Comparison of ENCODE assay signal across 26 cellular contexts in genomic region chr6:152828431-152828830, GRCh38.
"Had no signal": no experiment of that assay in that cellular context is flagged by ENCODE, and none has a peak within 500 bp of the region (broad histone marks: within the 10 kb centered on the region; RNA-seq: fewer than 3 reads in every experiment).

No MANE protein-coding gene starts in this region.

- H3K9me3 ChIP-seq: adrenal gland, MG63, SJCRH30 had no signal

- DNase-seq: activated CD4-positive, alpha-beta T cell treated with anti-CD3 and anti-CD28 coated beads for 48 hours; activated CD4-positive, alpha-beta T cell treated with anti-CD3 and anti-CD28 coated beads, Interleukin-2, amount 50 U/mL, for 4 hours; activated CD4-positive, CD25-positive, alpha-beta regulatory T cell treated with anti-CD3 and anti-CD28 coated beads, Interleukin-2, amount 50 U/mL, for 72 hours; activated CD8-positive, alpha-beta memory T cell treated with anti-CD3 and anti-CD28 coated beads, Interleukin-2, amount 50 U/mL, for 48 hours; activated CD8-positive, alpha-beta T cell treated with anti-CD3 and anti-CD28 coated beads, Interleukin-2, amount 10 ng/mL, durations not matched to agents 7 days and 5 days; activated naive CD4-positive, alpha-beta T cell treated with anti-CD3 and anti-CD28 coated beads, Interleukin-2, amount 50 U/mL, for 16 hours; activated naive CD8-positive, alpha-beta T cell treated with anti-CD3 and anti-CD28 coated beads, Interleukin-2, amount 10 ng/mL, durations not matched to agents 7 days and 5 days; activated T-cell treated with anti-CD3 and anti-CD28 coated beads, Interleukin-2, amount 50 U/mL, for 1 hour; adrenal gland; anterior cingulate cortex; MG63; MV-4-11; NCI-H1092 treated with DMSO at 0.1 percent for 48 hours; NCI-H1436 treated with DMSO at 0.1 percent for 48 hours; NCI-H187; NCI-H2081; NCI-H345; NCI-H510A treated with DMSO at 0.1 percent for 48 hours; NCI-H82; Right ventricle myocardium superior; SJCRH30; T-helper 17 cell; T-helper 9 cell had no signal

- H3K27ac ChIP-seq: adrenal gland, RWPE1, SJCRH30 had no signal

- ATAC-seq: activated CD8-positive, alpha-beta T cell treated with anti-CD3 and anti-CD28 coated beads, Interleukin-2, amount 10 ng/mL, durations not matched to agents 7 days and 5 days; Panc1; T-helper 17 cell; WTC11 had no signal

- H3K4me1 ChIP-seq: adrenal gland, SJCRH30 had no signal

- H3K4me3 ChIP-seq: adrenal gland, MG63, SJCRH30 had no signal

- H3K27me3 ChIP-seq: adrenal gland, MG63, SJCRH30 had no signal

- H3K36me3 ChIP-seq: adrenal gland, MG63, SJCRH30 had no signal
